16 cellular contexts compared by ENCODE assay signal in the genomic region with DNA sequence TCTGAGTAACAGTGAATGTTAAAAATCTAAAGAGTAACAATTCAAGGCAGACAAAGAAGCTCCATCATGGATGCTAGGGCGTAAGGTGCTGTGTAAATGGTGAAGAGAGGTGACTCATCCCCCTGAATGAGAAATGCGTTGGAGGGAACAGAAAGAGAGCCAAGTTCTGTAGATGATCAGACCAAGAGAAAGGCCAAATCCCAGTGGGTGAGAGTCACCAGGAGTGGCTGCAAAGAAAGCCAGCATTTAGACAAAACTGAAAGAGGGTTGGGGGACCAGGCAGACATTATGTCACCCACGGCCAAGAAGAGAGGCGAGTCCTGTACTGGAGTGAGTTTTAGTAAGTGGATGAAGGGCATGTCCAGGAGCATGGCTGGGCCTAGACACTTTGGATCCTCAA.
DNase-seq lines count a peak whose midpoint lies in the region; ATAC-seq, FAIRE-seq and TF ChIP-seq lines count a peak whose summit lies in the region.
"Had no signal": no experiment of that assay in that cellular context is flagged by ENCODE, and none has a peak within 500 bp of the region (broad histone marks: within the 10 kb centered on the region; RNA-seq: fewer than 3 reads in every experiment).

No MANE protein-coding gene starts in this region.

- ATAC-seq in A549 (peak; percentile 54 to 66; a peak in 3 of 6 replicates), HG02588 (IDR thresholded peaks at IDR 0.05; ENCODE audit: unreplicated experiment) (no peak), GM21381 (IDR thresholded peaks at IDR 0.05; ENCODE audit: unreplicated experiment) (no peak)
- ATAC-seq: stimulated activated naive B cell treated with anti-CD40 and anti-IgM and Interleukin-4, amounts not matched to agents 10 μg/mL and 1 μg/mL and 100 μg/mL, for 72 hours had no signal

- DNase-seq in A549 (ENCODE audit: low read depth in 1 of 2, low spot score in 1 of 2) (peak; percentile 10 to 19), GM04504 (ENCODE audit: low read depth) (peak; percentile 25), RPMI7951 (ENCODE audit: low read depth) (peak; percentile 69), fibroblast of the aortic adventitia (ENCODE audit: low read depth) (peak; percentile 81), Karpas-422 (no peak), SK-N-DZ (ENCODE audit: low spot score) (no peak)
- DNase-seq: activated naive CD4-positive, alpha-beta T cell treated with Interleukin-2 at 50 U/mL for 16 hours; BE2C; esophagus squamous epithelium; NCI-H1436 treated with DMSO at 0.1 percent for 48 hours; NCI-H524; SHP77 treated with DMSO at 0.1 percent for 48 hours; stimulated activated CD4-positive, alpha-beta T cell treated with anti-CD3 and anti-CD28 coated beads, Interleukin-4, amount 100 ng/mL, for 24 hours; stimulated activated naive B cell treated with anti-CD40 and anti-IgM and Interleukin-4, amounts not matched to agents 10 μg/mL and 1 μg/mL and 100 μg/mL, for 72 hours had no signal

- no peak overlapping the region for H3K4me3 ChIP-seq in A549
- H3K4me3 ChIP-seq in fibroblast of the aortic adventitia (ENCODE audit: low read depth, low read length) = no peak overlapping the region
- no peak overlapping the region for H3K4me3 ChIP-seq in Karpas-422 (ENCODE audit: low read length)
- H3K4me3 ChIP-seq: esophagus squamous epithelium had no signal

- TF ChIP-seq POLR2A in A549 (IDR thresholded peaks at IDR 0.05; ENCODE audit: low read length) = no peak

- H3K27ac ChIP-seq in A549 (no peak overlapping the region), Karpas-422 (ENCODE audit: low read length) (no peak overlapping the region)
- H3K27ac ChIP-seq: esophagus squamous epithelium had no signal

- TF ChIP-seq EP300 in A549 (IDR thresholded peaks at IDR 0.05) = no peak

- FAIRE-seq in A549 (lab: Jason Lieb, UNC) = no peak

- TF ChIP-seq CTCF in A549 (IDR thresholded peaks at IDR 0.05) (no peak), fibroblast of the aortic adventitia (IDR thresholded peaks at IDR 0.05; ENCODE audit: insufficient read depth, low read length) (no peak)

- H3K4me2 ChIP-seq in A549 (no peak overlapping the region), Karpas-422 (ENCODE audit: low read depth, low read length, poor library complexity, severe bottlenecking) (no peak overlapping the region)

- no peaks in the 10 kb centered on the region for H4K20me1 ChIP-seq in Karpas-422 (ENCODE audit: insufficient read depth, low read depth, low read length)

- CTCF ChIA-PET in A549 (lab: Yijun Ruan, JAX) = no interaction called here

- no peaks in the 10 kb centered on the region for H3K79me2 ChIP-seq in Karpas-422 (ENCODE audit: low read length)

- no peaks in the 10 kb centered on the region for H3K9me3 ChIP-seq in A549
- no peaks in the 10 kb centered on the region for H3K9me3 ChIP-seq in Karpas-422 (ENCODE audit: low read length)
- H3K9me3 ChIP-seq: BE2C, esophagus squamous epithelium had no signal

- H3K36me3 ChIP-seq in Karpas-422 (ENCODE audit: insufficient read depth, low read length) = no peaks in the 10 kb centered on the region
- H3K36me3 ChIP-seq: BE2C, esophagus squamous epithelium had no signal

- 36% methylated on average over 4 of the region's 4 CpGs for WGBS in A549 (ENCODE audit: missing lambda C conversion rate)

- no peaks in the 10 kb centered on the region for H3K4me1 ChIP-seq in A549
- H3K4me1 ChIP-seq in Karpas-422 (ENCODE audit: low read length) = no peaks in the 10 kb centered on the region
- H3K4me1 ChIP-seq: esophagus squamous epithelium had no signal

- no peaks in the 10 kb centered on the region for H3K9me2 ChIP-seq in Karpas-422 (replicated peaks; ENCODE audit: insufficient read depth, low read length)

- no peak overlapping the region for H3K9ac ChIP-seq in Karpas-422 (ENCODE audit: low read length)

- no peak overlapping the region for H2AFZ ChIP-seq in Karpas-422 (ENCODE audit: low read length)

- POLR2A ChIA-PET in A549 (lab: Yijun Ruan, JAX) = no interaction called here

- no peaks in the 10 kb centered on the region for H3K27me3 ChIP-seq in Karpas-422 (ENCODE audit: low read length)
- H3K27me3 ChIP-seq: BE2C, esophagus squamous epithelium had no signal

- no peak for TF ChIP-seq RAD21 in A549 (conservative IDR thresholded peaks at IDR 0.05 in 1 of 2, IDR thresholded peaks at IDR 0.05 in 1 of 2)

TF ChIP-seq in A549, 52 proteins besides CTCF, POLR2A, EP300 and RAD21:
- TF ChIP-seq FOSL2 (IDR thresholded peaks at IDR 0.05) = 0 out of 2 replicates have a peak, but pooled peaks have one; percentile 28
- peak; percentile 41 for TF ChIP-seq FOSL2 (CRISPR knock-in tag; IDR thresholded peaks at IDR 0.05)
- no peak for TF ChIP-seq ZNF302 (CRISPR knock-in tag; IDR thresholded peaks at IDR 0.05)

Comparison
In these comparisons a context has a peak if more than half of its experiments do, and no peak if none do; other contexts are left out.
1. ATAC-seq: peak in A549 (2 of 2); none in HG02588 (single experiment) and GM21381 (single experiment).
2. DNase-seq: peak in A549 (2 of 2), GM04504 (single experiment), RPMI7951 (single experiment) and fibroblast of the aortic adventitia (single experiment); none in Karpas-422 (single experiment) and SK-N-DZ (single experiment).